In the genomic region with DNA sequence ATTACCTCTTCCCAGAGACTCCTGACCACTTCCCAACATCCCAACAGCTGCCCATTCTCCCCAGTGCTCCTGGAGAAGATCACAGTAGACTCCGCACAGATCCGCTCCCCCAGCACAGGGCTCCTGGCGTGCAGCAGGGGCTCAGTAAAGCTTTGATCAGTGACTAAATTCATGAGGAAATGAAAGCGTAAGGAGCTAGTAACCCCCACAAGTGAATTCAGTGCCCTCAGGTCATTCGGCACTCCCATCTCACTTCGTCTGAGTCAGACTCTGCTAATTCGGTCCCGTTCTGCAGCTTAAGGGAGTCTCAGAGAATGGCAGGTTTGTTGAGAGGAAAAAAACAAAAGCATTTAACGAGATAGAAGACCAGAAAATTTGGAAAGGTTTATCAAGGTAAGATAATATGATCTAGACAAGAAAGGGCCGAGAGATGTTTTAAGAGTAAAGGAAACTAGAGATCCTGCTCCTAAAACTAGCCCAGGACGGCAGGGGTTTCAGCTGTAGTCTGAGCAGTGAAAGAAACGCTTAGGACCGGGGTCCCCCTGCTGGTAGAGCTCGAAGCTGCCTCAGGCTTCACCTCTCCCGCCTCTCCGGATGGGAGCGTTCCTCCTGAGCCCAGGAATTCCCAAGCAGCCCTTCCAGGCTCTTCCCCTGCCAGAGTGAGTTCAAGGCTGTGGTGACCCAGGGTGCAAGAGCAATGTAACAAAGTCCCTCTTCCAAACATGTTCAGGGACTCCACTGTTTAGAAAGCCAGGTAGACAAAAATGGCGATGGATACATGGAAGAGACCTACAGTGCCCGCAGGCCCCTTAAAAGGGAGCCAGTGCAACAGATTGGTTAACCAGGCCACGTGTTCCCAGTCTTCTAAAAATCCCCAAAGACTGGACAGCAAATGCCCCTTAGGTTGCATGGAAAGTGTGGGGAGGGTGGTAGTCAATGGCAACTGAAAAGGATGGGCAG, we compare ENCODE assay signal across 8 cellular contexts.
DNase-seq lines count a peak whose midpoint lies in the region; ATAC-seq and TF ChIP-seq lines count a peak whose summit lies in the region.

No MANE protein-coding gene starts in this region.

- peak; percentile 75 for TF ChIP-seq CTCF in OCI-LY3 (IDR thresholded peaks at IDR 0.05; ENCODE audit: low read depth, low read length)
- TF ChIP-seq CTCF in kidney epithelial cell (IDR thresholded peaks at IDR 0.05; ENCODE audit: insufficient read depth, low read length, poor library complexity, severe bottlenecking), result peak; percentile 93

- no peaks in the 10 kb centered on the region for H3K9me3 ChIP-seq in OCI-LY3 (ENCODE audit: insufficient read depth, low read length)

- H3K79me2 ChIP-seq in OCI-LY3 (ENCODE audit: low read length), result no peaks in the 10 kb centered on the region

- peak overlapping the region; percentile 93 for H3K4me2 ChIP-seq in OCI-LY3 (ENCODE audit: low read length)

- ATAC-seq in GM19455 (IDR thresholded peaks at IDR 0.05; ENCODE audit: unreplicated experiment) (peak; percentile 87), HG03565 (IDR thresholded peaks at IDR 0.05; ENCODE audit: unreplicated experiment) (peak; percentile 83), GM21528 (IDR thresholded peaks at IDR 0.05; ENCODE audit: low FRiP score, unreplicated experiment) (no peak)

- H3K4me3 ChIP-seq in OCI-LY3 (ENCODE audit: low read length) (peak overlapping the region; percentile 78), kidney epithelial cell (ENCODE audit: low read depth, low read length) (no peak overlapping the region)

- H3K27me3 ChIP-seq in OCI-LY3 (ENCODE audit: low read depth, low read length) (no peaks in the 10 kb centered on the region), kidney epithelial cell (ENCODE audit: control insufficient read depth, insufficient read depth, low read length) (no peaks in the 10 kb centered on the region)

- DNase-seq in ELF-1 (ENCODE audit: low read depth, low spot score), result peak; percentile 92
- DNase-seq in cerebellum (ENCODE audit: low spot score), result peak; percentile 50
- peak; percentile 32 for DNase-seq in kidney epithelial cell (ENCODE audit: low read depth)
- peak; percentile 24 to 49 for DNase-seq in stimulated activated CD4-positive, alpha-beta T cell treated with anti-CD3 and anti-CD28 coated beads, Interleukin-2, amount 100 ng/mL, for 24 hours

- peaks cover 8% of the 10 kb centered on the region; the same call in 1 of the 2 replicates for H3K4me1 ChIP-seq in OCI-LY3 (ENCODE audit: low read length)

- H4K20me1 ChIP-seq in OCI-LY3 (ENCODE audit: insufficient read depth, low read length), result no peaks in the 10 kb centered on the region

- H3K36me3 ChIP-seq in OCI-LY3 (replicated peaks; ENCODE audit: low read depth, low read length), result no peaks in the 10 kb centered on the region
- no peaks in the 10 kb centered on the region for H3K36me3 ChIP-seq in kidney epithelial cell (ENCODE audit: control insufficient read depth, insufficient read depth, low read length)

- peak overlapping the region; percentile 97 for H2AFZ ChIP-seq in OCI-LY3 (ENCODE audit: low read depth, low read length)

- peak overlapping the region; percentile 34; the same call in 1 of the 2 replicates for H3K27ac ChIP-seq in OCI-LY3 (ENCODE audit: low read length)

- H3K9ac ChIP-seq in OCI-LY3 (ENCODE audit: low read length), result peak overlapping the region; percentile 65

Comparison
In these comparisons a context has a peak if more than half of its experiments do, and no peak if none do; other contexts are left out.
1. DNase-seq: peak in every context shown above with its lines; median percentile 92 in ELF-1; 50 in cerebellum; 36 in stimulated activated CD4-positive, alpha-beta T cell treated with anti-CD3 and anti-CD28 coated beads, Interleukin-2, amount 100 ng/mL, for 24 hours; 32 in kidney epithelial cell.